1 cellular context compared by ENCODE assay signal in genomic region chr19:50414850-50415660, GRCh38.
TF ChIP-seq lines count a peak whose summit lies in the region.

No MANE protein-coding gene starts in this region.

TF ChIP-seq in K562, 482 proteins besides CTCF, POLR2A, EP300 and RAD21 (continued from another document and continues in another):
- TF ChIP-seq HMBOX1 (IDR thresholded peaks at IDR 0.05), result no peak
- TF ChIP-seq PTRF (tag; IDR thresholded peaks at IDR 0.05), result no peak
- no peak; the same call in 1 of the 2 replicates for TF ChIP-seq FOXP1 (CRISPR knock-in tag; IDR thresholded peaks at IDR 0.05)
- no peak for TF ChIP-seq CBX2 (IDR thresholded peaks at IDR 0.05; ENCODE audit: insufficient read depth, low read length, poor library complexity, severe bottlenecking)
- no peak for TF ChIP-seq ZNF277 (CRISPR knock-in tag; IDR thresholded peaks at IDR 0.05; ENCODE audit: borderline replicate concordance)
- no peak for TF ChIP-seq ZNF583 (CRISPR knock-in tag; IDR thresholded peaks at IDR 0.05)
- no peak for TF ChIP-seq ELK1 (CRISPR knock-in tag; IDR thresholded peaks at IDR 0.05)
- no peak for TF ChIP-seq HDGF (IDR thresholded peaks at IDR 0.05)
- TF ChIP-seq TEAD2 (tag; IDR thresholded peaks at IDR 0.05), result no peak
- TF ChIP-seq POLR2B (IDR thresholded peaks at IDR 0.05; ENCODE audit: low read depth, partially characterized antibody), result no peak
- TF ChIP-seq PTBP1 (IDR thresholded peaks at IDR 0.05; ENCODE audit: low read depth, low read length), result no peak
- TF ChIP-seq NCOA6 (IDR thresholded peaks at IDR 0.05), result no peak
- TF ChIP-seq MCM2 (IDR thresholded peaks at IDR 0.05; ENCODE audit: low read depth), result no peak
- TF ChIP-seq CCNT2 (IDR thresholded peaks at IDR 0.05; ENCODE audit: borderline replicate concordance, extremely low read depth, insufficient read length, low read depth, low read length), result no peak
- 0 out of 2 replicates have a peak, but pooled peaks have one; percentile 32 for TF ChIP-seq TEAD4 (IDR thresholded peaks at IDR 0.05; ENCODE audit: low read length)
- no peak for TF ChIP-seq TEAD4 (CRISPR knock-in tag; IDR thresholded peaks at IDR 0.05; ENCODE audit: borderline replicate concordance)
- TF ChIP-seq MEIS2 (IDR thresholded peaks at IDR 0.05; ENCODE audit: partially characterized antibody), result no peak
- 0 out of 2 replicates have a peak, but pooled peaks have one; percentile 56 for TF ChIP-seq NR3C1 (CRISPR knock-in tag; IDR thresholded peaks at IDR 0.05)
- TF ChIP-seq ATF2 (CRISPR knock-in tag; IDR thresholded peaks at IDR 0.05), result no peak
- no peak for TF ChIP-seq DEAF1 (CRISPR knock-in tag; IDR thresholded peaks at IDR 0.05)
- TF ChIP-seq ZNF143 (CRISPR knock-in tag; IDR thresholded peaks at IDR 0.05), result no peak
- TF ChIP-seq ZNF398 (CRISPR knock-in tag; IDR thresholded peaks at IDR 0.05), result no peak
- TF ChIP-seq TSC22D4 (tag; IDR thresholded peaks at IDR 0.05), result no peak
- no peak for TF ChIP-seq MAFG (tag; conservative IDR thresholded peaks at IDR 0.05)
- TF ChIP-seq MITF (IDR thresholded peaks at IDR 0.05), result no peak
- no peak for TF ChIP-seq U2AF2 (optimal IDR thresholded peaks at IDR 0.05; ENCODE audit: low read depth, low read length)
- no peak for TF ChIP-seq FUS (optimal IDR thresholded peaks at IDR 0.05; ENCODE audit: low read depth, low read length)
- TF ChIP-seq ZC3H8 (IDR thresholded peaks at IDR 0.05), result no peak
- peak; percentile 75 for TF ChIP-seq ARID4B (CRISPR knock-in tag; IDR thresholded peaks at IDR 0.05)
- no peak; the same call in 1 of the 2 replicates for TF ChIP-seq NFE2 (IDR thresholded peaks at IDR 0.05; ENCODE audit: low read depth)
- no peak for TF ChIP-seq ZNF282 (CRISPR knock-in tag; IDR thresholded peaks at IDR 0.05)
- TF ChIP-seq ZNF280A (IDR thresholded peaks at IDR 0.05; ENCODE audit: low read depth, partially characterized antibody), result no peak
- TF ChIP-seq TRIM25 (IDR thresholded peaks at IDR 0.05; ENCODE audit: borderline replicate concordance), result no peak
- no peak for TF ChIP-seq BMI1 (IDR thresholded peaks at IDR 0.05; ENCODE audit: low read length)
- TF ChIP-seq CHD4 (IDR thresholded peaks at IDR 0.05; ENCODE audit: insufficient read depth, insufficient replicate concordance, low read depth, low read length, poor library complexity, severe bottlenecking), result no peak
- 0 out of 2 replicates have a peak, but pooled peaks have one; percentile 29 for TF ChIP-seq HDAC2 (IDR thresholded peaks at IDR 0.05)
- no peak for TF ChIP-seq SMAD3 (CRISPR knock-in tag; conservative IDR thresholded peaks at IDR 0.05)
- no peak for TF ChIP-seq HBP1 (CRISPR knock-in tag; IDR thresholded peaks at IDR 0.05)
